In genomic region chr9:134888603-134889195, GRCh38 we compare ENCODE assay signal across 2 cellular contexts.
TF ChIP-seq lines count a peak whose summit lies in the region.

No MANE protein-coding gene starts in this region.

TF ChIP-seq in HepG2, 621 proteins besides CTCF, POLR2A, EP300 and RAD21:
- no peak for TF ChIP-seq FIP1L1 (IDR thresholded peaks at IDR 0.05; ENCODE audit: borderline replicate concordance, insufficient read depth, low read depth, low read length)
- no peak for TF ChIP-seq GRHL1 (CRISPR knock-in tag; conservative IDR thresholded peaks at IDR 0.05)
- no peak for TF ChIP-seq RFX1 (IDR thresholded peaks at IDR 0.05)
- TF ChIP-seq ZNF160 (CRISPR knock-in tag; IDR thresholded peaks at IDR 0.05) = no peak
- TF ChIP-seq CHD4 (IDR thresholded peaks at IDR 0.05; ENCODE audit: borderline replicate concordance, low read length) = no peak
- TF ChIP-seq KLF6 (CRISPR knock-in tag; IDR thresholded peaks at IDR 0.05) = no peak
- TF ChIP-seq ARNT (IDR thresholded peaks at IDR 0.05) = no peak
- TF ChIP-seq ZNF672 (CRISPR knock-in tag; IDR thresholded peaks at IDR 0.05) = no peak
- no peak for TF ChIP-seq SMYD3 (CRISPR knock-in tag; IDR thresholded peaks at IDR 0.05)
- no peak for TF ChIP-seq CBFB (CRISPR knock-in tag; IDR thresholded peaks at IDR 0.05)
- no peak for TF ChIP-seq MAFF (IDR thresholded peaks at IDR 0.05; ENCODE audit: low read depth, low read length)
- no peak for TF ChIP-seq ATF5 (CRISPR knock-in tag; IDR thresholded peaks at IDR 0.05; ENCODE audit: low read depth)
- TF ChIP-seq TOE1 (CRISPR knock-in tag; IDR thresholded peaks at IDR 0.05) = no peak
- no peak for TF ChIP-seq ZNF607 (CRISPR knock-in tag; IDR thresholded peaks at IDR 0.05; ENCODE audit: borderline replicate concordance)
- no peak for TF ChIP-seq ZNF362 (CRISPR knock-in tag; IDR thresholded peaks at IDR 0.05; ENCODE audit: borderline replicate concordance)
- no peak for TF ChIP-seq HOXA3 (CRISPR knock-in tag; IDR thresholded peaks at IDR 0.05)
- no peak for TF ChIP-seq ZNF687 (CRISPR knock-in tag; IDR thresholded peaks at IDR 0.05)
- no peak for TF ChIP-seq ZNF891 (CRISPR knock-in tag; IDR thresholded peaks at IDR 0.05)

TF ChIP-seq in HEK293T, 16 proteins besides CTCF, POLR2A, EP300 and RAD21 (continued from another document):
- TF ChIP-seq NFRKB (IDR thresholded peaks at IDR 0.05) = no peak
- no peak for TF ChIP-seq ZNF384 (IDR thresholded peaks at IDR 0.05)
- TF ChIP-seq TARDBP (IDR thresholded peaks at IDR 0.05) = no peak
- no peak for TF ChIP-seq FOXA1 (IDR thresholded peaks at IDR 0.05)
- TF ChIP-seq SUZ12 (IDR thresholded peaks at IDR 0.05) = no peak
- TF ChIP-seq FOXK2 (IDR thresholded peaks at IDR 0.05) = no peak
- no peak for TF ChIP-seq PKNOX1 (IDR thresholded peaks at IDR 0.05)
- TF ChIP-seq BHLHE40 (IDR thresholded peaks at IDR 0.05; ENCODE audit: borderline replicate concordance) = no peak
- TF ChIP-seq ELF4 (IDR thresholded peaks at IDR 0.05) = no peak
- TF ChIP-seq LEF1 (IDR thresholded peaks at IDR 0.05; ENCODE audit: borderline replicate concordance) = no peak
- TF ChIP-seq CTBP1 (IDR thresholded peaks at IDR 0.05; ENCODE audit: borderline replicate concordance) = no peak
- TF ChIP-seq ARNT (IDR thresholded peaks at IDR 0.05) = no peak
- no peak for TF ChIP-seq HDGF (IDR thresholded peaks at IDR 0.05; ENCODE audit: borderline replicate concordance)
- TF ChIP-seq FOXM1 (IDR thresholded peaks at IDR 0.05; ENCODE audit: borderline replicate concordance) = no peak
- TF ChIP-seq L3MBTL2 (conservative IDR thresholded peaks at IDR 0.05) = no peak
